Comparison of ENCODE assay signal across 2 cellular contexts in the genomic region with DNA sequence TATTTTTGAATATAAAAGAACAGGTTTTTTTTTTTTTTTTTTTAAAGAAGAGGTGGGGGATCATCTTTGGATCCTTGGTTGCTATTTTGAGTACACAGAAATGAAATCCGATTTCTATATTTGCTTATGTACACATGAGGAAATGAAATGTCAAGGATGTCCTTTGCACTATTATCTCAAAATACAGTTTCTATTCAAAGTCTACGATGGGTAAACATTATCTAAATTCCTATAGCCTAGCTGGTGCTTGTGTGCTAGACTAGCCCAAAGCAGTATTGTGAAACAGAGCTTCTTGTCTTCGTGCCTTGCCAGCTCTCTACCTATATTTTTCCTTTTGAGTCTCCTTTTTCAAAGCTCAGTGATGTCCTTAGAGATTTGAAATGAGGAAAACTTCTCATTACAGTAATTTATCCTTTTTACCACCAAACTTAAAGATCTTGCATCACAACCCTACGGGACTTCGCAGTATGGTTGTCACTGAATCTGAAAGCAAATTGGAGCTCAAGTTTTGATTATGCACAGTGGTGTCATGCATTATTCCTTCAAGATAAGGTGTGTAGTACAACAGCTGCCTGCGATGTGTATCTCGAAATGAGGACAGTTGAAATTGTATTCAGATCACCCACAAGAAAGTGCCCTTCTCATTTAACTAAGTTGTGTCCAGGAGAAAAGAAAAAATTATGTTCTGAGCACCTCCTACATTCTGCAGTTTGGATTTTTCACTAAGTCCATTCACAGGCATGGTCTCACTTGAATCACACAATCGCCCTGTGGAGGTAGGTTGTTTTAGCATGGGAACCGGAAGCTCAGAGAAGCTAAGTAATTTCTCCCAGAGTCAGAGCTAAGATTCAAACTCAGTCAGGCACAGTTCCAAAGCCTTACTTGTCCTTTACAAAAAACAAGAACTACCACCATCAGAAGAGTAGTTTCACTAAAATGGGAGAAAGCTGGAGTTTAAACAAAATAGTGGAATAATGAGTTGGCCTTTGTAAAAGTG.
TF ChIP-seq lines count a peak whose summit lies in the region.

No MANE protein-coding gene starts in this region.

TF ChIP-seq in IMR-90, 13 proteins besides CTCF, POLR2A, EP300 and RAD21:
- TF ChIP-seq NFE2L2 (IDR thresholded peaks at IDR 0.05; ENCODE audit: low read depth, low read length) (no peak), RFX5 (IDR thresholded peaks at IDR 0.05; ENCODE audit: low read depth, low read length) (no peak), MAZ (IDR thresholded peaks at IDR 0.05; ENCODE audit: borderline replicate concordance, low read depth, low read length) (no peak), BHLHE40 (IDR thresholded peaks at IDR 0.05; ENCODE audit: low read depth, low read length) (no peak), MXI1 (IDR thresholded peaks at IDR 0.05; ENCODE audit: borderline replicate concordance, low read depth, low read length) (no peak)
- TF ChIP-seq, protein P1, sequence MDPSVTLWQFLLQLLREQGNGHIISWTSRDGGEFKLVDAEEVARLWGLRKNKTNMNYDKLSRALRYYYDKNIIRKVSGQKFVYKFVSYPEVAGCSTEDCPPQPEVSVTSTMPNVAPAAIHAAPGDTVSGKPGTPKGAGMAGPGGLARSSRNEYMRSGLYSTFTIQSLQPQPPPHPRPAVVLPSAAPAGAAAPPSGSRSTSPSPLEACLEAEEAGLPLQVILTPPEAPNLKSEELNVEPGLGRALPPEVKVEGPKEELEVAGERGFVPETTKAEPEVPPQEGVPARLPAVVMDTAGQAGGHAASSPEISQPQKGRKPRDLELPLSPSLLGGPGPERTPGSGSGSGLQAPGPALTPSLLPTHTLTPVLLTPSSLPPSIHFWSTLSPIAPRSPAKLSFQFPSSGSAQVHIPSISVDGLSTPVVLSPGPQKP (IDR thresholded peaks at IDR 0.05; ENCODE audit: borderline replicate concordance, low read depth, low read length), result no peak

TF ChIP-seq in endothelial cell of umbilical vein, 7 proteins besides CTCF, POLR2A, EP300 and RAD21:
- TF ChIP-seq MYC (IDR thresholded peaks at IDR 0.05; ENCODE audit: low read depth, low read length), result no peak
- no peak for TF ChIP-seq EZH2 (IDR thresholded peaks at IDR 0.05; ENCODE audit: borderline replicate concordance, low read depth, low read length, severe bottlenecking)
- TF ChIP-seq, protein P2, sequence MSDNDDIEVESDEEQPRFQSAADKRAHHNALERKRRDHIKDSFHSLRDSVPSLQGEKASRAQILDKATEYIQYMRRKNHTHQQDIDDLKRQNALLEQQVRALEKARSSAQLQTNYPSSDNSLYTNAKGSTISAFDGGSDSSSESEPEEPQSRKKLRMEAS (IDR thresholded peaks at IDR 0.05; ENCODE audit: insufficient read depth, insufficient read length), result no peak
- TF ChIP-seq FOS (IDR thresholded peaks at IDR 0.05; ENCODE audit: borderline replicate concordance, insufficient read depth, low read length), result no peak
- TF ChIP-seq GATA2 (IDR thresholded peaks at IDR 0.05; ENCODE audit: insufficient read depth, insufficient read length, low read depth, low read length), result no peak
- TF ChIP-seq POLR2AphosphoS5 (IDR thresholded peaks at IDR 0.05; ENCODE audit: insufficient read depth, low read depth, low read length), result no peak
- TF ChIP-seq JUN (IDR thresholded peaks at IDR 0.05; ENCODE audit: borderline replicate concordance, insufficient read depth, insufficient read length, low read depth), result no peak
